Comparison of ENCODE assay signal across 24 cellular contexts in the genomic region with DNA sequence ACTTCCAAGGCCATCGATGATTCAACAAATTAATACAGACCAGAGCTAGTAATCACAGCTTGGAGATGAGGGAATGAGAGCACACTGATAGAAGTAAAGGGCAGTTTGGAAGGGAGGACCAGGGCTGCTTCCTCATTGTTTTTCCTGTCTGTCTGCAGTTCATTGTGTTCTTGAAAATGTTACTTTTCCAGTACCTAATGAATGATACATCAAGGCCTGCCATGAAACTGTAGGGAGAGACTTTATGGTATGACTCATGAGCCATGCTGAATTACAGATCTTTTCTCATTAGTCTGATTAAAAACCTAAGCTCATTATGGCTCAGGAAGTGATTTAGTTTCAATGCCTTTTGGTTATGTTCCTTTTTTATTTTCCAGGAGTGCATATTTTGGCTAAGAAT.
DNase-seq lines count a peak whose midpoint lies in the region; ATAC-seq and TF ChIP-seq lines count a peak whose summit lies in the region.
"Had no signal": no experiment of that assay in that cellular context is flagged by ENCODE, and none has a peak within 500 bp of the region (broad histone marks: within the 10 kb centered on the region; RNA-seq: fewer than 3 reads in every experiment).

No MANE protein-coding gene starts in this region.

- no CpG with 5 or more reads among the region's 1 CpG for WGBS in IMR-90 (ENCODE audit: extremely low coverage in 2 of 2, insufficient read length in 1 of 2), 2 experiments

- peak overlapping the region; percentile 83; the same call in 1 of the 2 replicates for H3K56ac ChIP-seq in IMR-90 (ENCODE audit: extremely low read depth, insufficient read depth, low read length)

- peak overlapping the region; percentile 96 for H3K4ac ChIP-seq in IMR-90 (ENCODE audit: low read depth, low read length)

- BruUV-seq in IMR-90 (replicated peaks; lab: Mats Ljungman, UMichigan): no TSS peak

- H2BK120ac ChIP-seq in IMR-90 (ENCODE audit: low read depth, low read length): peak overlapping the region; percentile 99

- ATAC-seq in IMR-90 (ENCODE audit: low read depth) (no peak), HG02759 (IDR thresholded peaks at IDR 0.05; ENCODE audit: unreplicated experiment) (no peak)
- ATAC-seq: activated CD4-positive, alpha-beta T cell treated with anti-CD3 and anti-CD28 coated beads for 36 hours; activated CD8-positive, alpha-beta memory T cell treated with anti-CD3 and anti-CD28 coated beads, Interleukin-2, amount 10 ng/mL, durations not matched to agents 7 days and 5 days; gastrocnemius medialis; left lobe of liver; right lobe of liver had no signal

- intact Hi-C loops in IMR-90 (cut with micrococcal nuclease) (no loop called here), dorsolateral prefrontal cortex (cut with DNase I) (no loop called here), CD14-positive monocyte (cut with micrococcal nuclease) (no loop called here)

- peak overlapping the region; percentile 72 for H2AFZ ChIP-seq in IMR-90 (replicated peaks; ENCODE audit: low read length, poor library complexity)

- peaks cover 5 to 7% of the 10 kb centered on the region in 2 experiments; a peak in 2 of 4 replicates for H3K79me1 ChIP-seq in IMR-90 (ENCODE audit: low read depth in 1 of 2, low read length in 2 of 2)

- H3K36me3 ChIP-seq in IMR-90 (ENCODE audit: control insufficient read depth, insufficient read depth, low read length): no peaks in the 10 kb centered on the region
- H3K36me3 ChIP-seq: gastrocnemius medialis, right lobe of liver, tibial nerve had no signal

- peak overlapping the region; percentile 86 for H2AK5ac ChIP-seq in IMR-90 (ENCODE audit: low read depth, low read length)

- no peak overlapping the region for H3K4me3 Mint-ChIP-seq in CD14-positive monocyte
- H3K4me3 Mint-ChIP-seq: activated CD4-positive, alpha-beta T cell treated with anti-CD3 and anti-CD28 coated beads for 36 hours; activated CD8-positive, alpha-beta memory T cell treated with anti-CD3 and anti-CD28 coated beads, Interleukin-2, amount 10 ng/mL, durations not matched to agents 7 days and 5 days; CD8-positive, alpha-beta memory T cell; H9 had no signal

- H4K91ac ChIP-seq in IMR-90 (ENCODE audit: insufficient read depth, low read depth, low read length): peak overlapping the region; percentile 100

- peak overlapping the region; percentile 99 for H3K18ac ChIP-seq in IMR-90 (ENCODE audit: low read depth, low read length)

- DNase-seq in COLO829 (ENCODE audit: low spot score) (peak; percentile 13), IMR-90 (peak; percentile 43), amniotic epithelial cell (ENCODE audit: low read depth) (peak; percentile 68), kidney glomerular epithelial cell (lab: John Stamatoyannopoulos, UW) (peak; percentile 10), dorsolateral prefrontal cortex (no peak), OCI-M1 (lab: John Stamatoyannopoulos, UW) (no peak), CD14-positive monocyte (ENCODE audit: low spot score) (no peak)
- DNase-seq: activated CD4-positive, alpha-beta T cell treated with anti-CD3 and anti-CD28 coated beads for 36 hours; activated CD8-positive, alpha-beta memory T cell treated with anti-CD3 and anti-CD28 coated beads, Interleukin-2, amount 10 ng/mL, durations not matched to agents 7 days and 5 days; activated effector memory CD4-positive, alpha-beta T cell treated with Interleukin-2 at 50 U/mL for 16 hours; CD8-positive, alpha-beta memory T cell; gastrocnemius medialis; H9; KBM-7; NCI-H1092 treated with DMSO at 0.1 percent for 48 hours; NCI-H2081 treated with DMSO at 0.1 percent for 48 hours; NCI-H526; nucleus accumbens; right lobe of liver; stimulated activated naive CD4-positive, alpha-beta T cell had no signal

- peaks cover 0 to 2% (median 0%) of the 10 kb centered on the region in 7 donors for H3K9me3 Mint-ChIP-seq in CD14-positive monocyte
- H3K9me3 Mint-ChIP-seq: H9 had no signal

- no peaks in the 10 kb centered on the region for H3K4me1 Mint-ChIP-seq in CD14-positive monocyte
- H3K4me1 Mint-ChIP-seq: activated CD4-positive, alpha-beta T cell treated with anti-CD3 and anti-CD28 coated beads for 36 hours; activated CD8-positive, alpha-beta memory T cell treated with anti-CD3 and anti-CD28 coated beads, Interleukin-2, amount 10 ng/mL, durations not matched to agents 7 days and 5 days; CD8-positive, alpha-beta memory T cell had no signal

- no peaks in the 10 kb centered on the region for H3K9me1 ChIP-seq in IMR-90 (ENCODE audit: insufficient read depth, low read length)

- peak overlapping the region; percentile 99 for H2BK20ac ChIP-seq in IMR-90 (ENCODE audit: low read depth, low read length)

- H3K9me3 ChIP-seq in IMR-90 (ENCODE audit: control insufficient read depth, insufficient read depth, low read length): no peaks in the 10 kb centered on the region
- H3K9me3 ChIP-seq: gastrocnemius medialis, right lobe of liver, tibial nerve had no signal

- H3K27me3 ChIP-seq in IMR-90 (ENCODE audit: control insufficient read depth, insufficient read depth, low read length) (no peaks in the 10 kb centered on the region), dorsolateral prefrontal cortex (no peaks in the 10 kb centered on the region)
- H3K27me3 ChIP-seq: gastrocnemius medialis, right lobe of liver, tibial nerve had no signal

- no peaks in the 10 kb centered on the region for H4K20me1 ChIP-seq in IMR-90 (ENCODE audit: insufficient read depth, low read length)

- TF ChIP-seq CTCF in IMR-90 (conservative IDR thresholded peaks at IDR 0.05; ENCODE audit: low read depth, low read length) (no peak), dorsolateral prefrontal cortex (IDR thresholded peaks at IDR 0.05 in 54 of 56, conservative IDR thresholded peaks at IDR 0.05 in 2 of 56; ENCODE audit: low read depth in 1 of 56, partially characterized antibody in 56 of 56) (no peak), CD14-positive monocyte (IDR thresholded peaks at IDR 0.05) (no peak)

- no peak overlapping the region for H2AK9ac ChIP-seq in IMR-90 (replicated peaks; ENCODE audit: low read depth, low read length, poor library complexity)

- in situ Hi-C loops in IMR-90 (cut with MboI; ENCODE audit: low sequenced_read_pairs): loop anchor here (25.0 kb wide), 1 partner anchor 1449 kb away; a partner anchor contains a TSS

- H3K9ac ChIP-seq in IMR-90 (ENCODE audit: low read depth, low read length): peak overlapping the region; percentile 18; the same call in 1 of the 2 replicates

- peak overlapping the region; percentile 95 for H3K23ac ChIP-seq in IMR-90 (ENCODE audit: low read depth, low read length)

- peak overlapping the region; percentile 93 for H3K14ac ChIP-seq in IMR-90 (replicated peaks; ENCODE audit: low read depth, low read length)

- peak overlapping the region; percentile 37; the same call in 1 of the 2 replicates for H3K4me2 ChIP-seq in IMR-90 (ENCODE audit: low read depth, low read length)

- peaks cover 11% of the 10 kb centered on the region for H3K4me1 ChIP-seq in IMR-90 (ENCODE audit: control insufficient read depth, insufficient read depth, low read length)
- H3K4me1 ChIP-seq: gastrocnemius medialis, right lobe of liver, tibial nerve had no signal

- TF ChIP-seq RAD21 in IMR-90 (IDR thresholded peaks at IDR 0.05; ENCODE audit: low read length): no peak

- no peak overlapping the region for H3K27ac Mint-ChIP-seq in CD14-positive monocyte
- H3K27ac Mint-ChIP-seq: activated CD4-positive, alpha-beta T cell treated with anti-CD3 and anti-CD28 coated beads for 36 hours; activated CD8-positive, alpha-beta memory T cell treated with anti-CD3 and anti-CD28 coated beads, Interleukin-2, amount 10 ng/mL, durations not matched to agents 7 days and 5 days; CD8-positive, alpha-beta memory T cell; H9 had no signal

- no peaks in the 10 kb centered on the region for H3K27me3 Mint-ChIP-seq in CD14-positive monocyte (ENCODE audit: low read depth in 3 of 3)
- H3K27me3 Mint-ChIP-seq: activated CD4-positive, alpha-beta T cell treated with anti-CD3 and anti-CD28 coated beads for 36 hours; activated CD8-positive, alpha-beta memory T cell treated with anti-CD3 and anti-CD28 coated beads, Interleukin-2, amount 10 ng/mL, durations not matched to agents 7 days and 5 days; CD8-positive, alpha-beta memory T cell had no signal

- H3K36me3 Mint-ChIP-seq in CD14-positive monocyte: no peaks in the 10 kb centered on the region
- H3K36me3 Mint-ChIP-seq: activated CD8-positive, alpha-beta memory T cell treated with anti-CD3 and anti-CD28 coated beads, Interleukin-2, amount 10 ng/mL, durations not matched to agents 7 days and 5 days; CD8-positive, alpha-beta memory T cell had no signal

- peak overlapping the region; percentile 100 for H2BK5ac ChIP-seq in IMR-90 (ENCODE audit: low read depth, low read length, poor library complexity, severe bottlenecking)

- CTCF ChIA-PET in IMR-90 (lab: Yijun Ruan, JAX): no interaction called here

- TF ChIP-seq POLR2A in IMR-90 (IDR thresholded peaks at IDR 0.05; ENCODE audit: low read depth, low read length): no peak

- POLR2A ChIA-PET in IMR-90 (lab: Charles Lee; ENCODE audit: unreplicated experiment): no interaction called here

- H3K27ac ChIP-seq in IMR-90 (ENCODE audit: insufficient read depth, low read length) (peak overlapping the region; percentile 50), dorsolateral prefrontal cortex (no peak overlapping the region)
- H3K27ac ChIP-seq: gastrocnemius medialis, right lobe of liver, SK-N-MC, tibial nerve had no signal

- H4K8ac ChIP-seq in IMR-90 (ENCODE audit: low read depth in 2 of 2, low read length in 2 of 2): peak overlapping the region; percentile 93 to 96

- peak overlapping the region; percentile 98 for H4K5ac ChIP-seq in IMR-90 (ENCODE audit: low read depth, low read length)

- H2BK15ac ChIP-seq in IMR-90 (ENCODE audit: low read depth, low read length): peak overlapping the region; percentile 89

- H3K4me3 ChIP-seq in IMR-90 (ENCODE audit: insufficient read depth, low read depth, low read length): no peak overlapping the region
- no peak overlapping the region for H3K4me3 ChIP-seq in dorsolateral prefrontal cortex
- H3K4me3 ChIP-seq: gastrocnemius medialis, right lobe of liver, SK-N-MC, tibial nerve had no signal

- dilution Hi-C loops in IMR-90 (cut with HindIII; ENCODE audit: low sequenced_read_pairs, unreplicated experiment): no loop called here

TF ChIP-seq in IMR-90, 13 proteins besides CTCF, POLR2A, EP300 and RAD21:
- TF ChIP-seq FOS (IDR thresholded peaks at IDR 0.05; ENCODE audit: low read depth, low read length) (0 out of 2 replicates have a peak, but pooled peaks have one; percentile 9), BHLHE40 (IDR thresholded peaks at IDR 0.05; ENCODE audit: low read depth, low read length) (no peak)

Comparison
In these comparisons a context has a peak if more than half of its experiments do, and no peak if none do; other contexts are left out.
1. DNase-seq: peak in COLO829 (single experiment), IMR-90 (single experiment), amniotic epithelial cell (single experiment) and kidney glomerular epithelial cell (single experiment); none in dorsolateral prefrontal cortex (0 of 10), OCI-M1 (single experiment) and CD14-positive monocyte (single experiment).